16 cellular contexts compared by ENCODE assay signal in the genomic region with DNA sequence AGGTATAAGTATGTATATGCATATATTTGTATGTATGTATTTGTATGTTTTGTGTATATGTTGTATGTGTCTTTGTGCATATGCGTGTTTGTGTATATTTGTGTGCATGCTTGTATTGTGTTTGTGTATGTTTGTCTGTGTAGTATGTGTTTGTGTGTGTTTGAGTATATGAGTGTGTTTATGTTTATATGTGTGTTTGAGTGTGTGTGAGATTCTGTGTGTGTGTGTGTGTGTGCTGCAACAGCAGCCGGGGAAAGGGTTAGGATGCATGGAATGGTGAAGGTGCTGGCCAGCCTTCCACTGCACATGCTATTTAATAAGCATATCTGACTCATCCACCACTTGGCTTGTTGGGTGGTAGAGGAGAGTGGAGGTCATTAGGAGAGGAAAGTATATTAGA. TPM values are rescaled to one million over a fixed set of nuclear protein-coding genes. Genes with fewer than 3 reads are reported as not detected.
DNase-seq lines count a peak whose midpoint lies in the region; ATAC-seq and TF ChIP-seq lines count a peak whose summit lies in the region.
"Had no signal": no experiment of that assay in that cellular context is flagged by ENCODE, and none has a peak within 500 bp of the region (broad histone marks: within the 10 kb centered on the region; RNA-seq: fewer than 3 reads in every experiment).

No MANE protein-coding gene starts in this region.

- peaks cover 0 to 7% (median 0%) of the 10 kb centered on the region in 9 donors for H3K27me3 ChIP-seq in heart left ventricle
- H3K27me3 ChIP-seq in fibroblast of lung (ENCODE audit: control insufficient read depth, insufficient read depth, low read length): no peaks in the 10 kb centered on the region
- H3K27me3 ChIP-seq: adrenal gland had no signal

- H3K36me3 ChIP-seq in heart left ventricle (no peaks in the 10 kb centered on the region), fibroblast of lung (ENCODE audit: control insufficient read depth, insufficient read depth, low read length) (no peaks in the 10 kb centered on the region)
- H3K36me3 ChIP-seq: adrenal gland, HAP-1 had no signal

- DNase-seq in heart left ventricle (no peak), Right ventricle myocardium superior (no peak), RWPE1 (ENCODE audit: low spot score) (peak; percentile 53), fibroblast of lung (ENCODE audit: low read depth in 2 of 2) (peak; percentile 55 to 62), substantia nigra (lab: John Stamatoyannopoulos, UW) (no peak), omental fat pad (ENCODE audit: low spot score) (no peak), NCI-H2081 (lab: John Stamatoyannopoulos, UW) (no peak)
- DNase-seq: adrenal gland, COR-L47, NCI-H2081 treated with DMSO at 0.1 percent for 48 hours, NCI-H82 had no signal

- CTCF ChIA-PET in RWPE1 (lab: Yijun Ruan, JAX): interaction anchor here (0.6 kb wide), 1 partner anchor 328 kb away, joined by 5 read pairs; no protein-coding TSS in a partner anchor

- TF ChIP-seq CTCF in heart left ventricle (IDR thresholded peaks at IDR 0.05) (no peak), RWPE1 (conservative IDR thresholded peaks at IDR 0.05; ENCODE audit: low read depth) (no peak), fibroblast of lung (conservative IDR thresholded peaks at IDR 0.05 in 1 of 2, IDR thresholded peaks at IDR 0.05 in 1 of 2; ENCODE audit: low read depth in 1 of 2, low read length in 2 of 2) (no peak), omental fat pad (IDR thresholded peaks at IDR 0.05) (no peak)

- no peak overlapping the region for H3K4me3 ChIP-seq in heart left ventricle
- H3K4me3 ChIP-seq in fibroblast of lung (replicated peaks in 1 of 4; ENCODE audit: control extremely low read depth in 1 of 4, insufficient read depth in 1 of 4, low read depth in 3 of 4, low read length in 4 of 4): no peak overlapping the region
- H3K4me3 ChIP-seq: adrenal gland, HAP-1 had no signal

- H4K20me1 ChIP-seq in fibroblast of lung (ENCODE audit: control insufficient read depth, extremely low read depth, insufficient read depth, low read length): no peaks in the 10 kb centered on the region

- H3K4me1 ChIP-seq in heart left ventricle: peaks cover 4 to 31% (median 11%) of the 10 kb centered on the region in 12 donors
- no peaks in the 10 kb centered on the region for H3K4me1 ChIP-seq in fibroblast of lung (ENCODE audit: control insufficient read depth, extremely low read depth, insufficient read depth, low read length)

- no peaks in the 10 kb centered on the region for H3K9me3 ChIP-seq in heart left ventricle
- H3K9me3 ChIP-seq in fibroblast of lung (ENCODE audit: control insufficient read depth, insufficient read depth, low read depth, low read length): no peaks in the 10 kb centered on the region
- H3K9me3 ChIP-seq: adrenal gland, HAP-1 had no signal

- TF ChIP-seq POLR2A in heart left ventricle (IDR thresholded peaks at IDR 0.05): no peak

- ATAC-seq in heart left ventricle (peak in 3 of 4 donors; percentile 42 to 56 (median 51)), Right ventricle myocardium superior (ENCODE audit: poor library complexity) (no peak), omental fat pad (ENCODE audit: low FRiP score) (no peak), HG03469 (IDR thresholded peaks at IDR 0.05; ENCODE audit: unreplicated experiment) (no peak)
- ATAC-seq: activated T-helper 17 cell treated with anti-CD3 and anti-CD28 coated beads, Interleukin-2, amount 50 U/mL, for 72 hours; natural killer cell treated with Interleukin-12 subunit alpha and Interleukin-12 subunit beta and Interleukin-15 and Interleukin-18, amount 100 ng/mL, for 72 hours; WTC11 had no signal

- H3K27ac ChIP-seq in heart left ventricle (no peak overlapping the region), RWPE1 (no peak overlapping the region), fibroblast of lung (ENCODE audit: insufficient read depth, low read length) (no peak overlapping the region), substantia nigra (ENCODE audit: low read depth, low read length, poor library complexity, severe bottlenecking) (peak overlapping the region; percentile 60)

- intact Hi-C loops in heart left ventricle (cut with DNase I) (loop anchor here in 3 of 10 donors (10.0 kb wide), 3 partner anchors 70 to 530 kb away; no protein-coding TSS in a partner anchor), Right ventricle myocardium superior (cut with DNase I) (loop anchor here (10.0 kb wide), 1 partner anchor 560 kb away; no protein-coding TSS in a partner anchor)

- H3K79me2 ChIP-seq in fibroblast of lung (ENCODE audit: control insufficient read depth, insufficient read depth, low read length): no peaks in the 10 kb centered on the region

- 69 to 83% (median 77%) methylated on average over 2 of the region's 2 CpGs for WGBS in heart left ventricle, 4 donors

- no peak overlapping the region for H3K9ac ChIP-seq in fibroblast of lung (ENCODE audit: insufficient read depth, low read length)

- POLR2A ChIA-PET in RWPE1 (lab: Yijun Ruan, JAX; ENCODE audit: low non-redundant PET): no interaction called here

- H2AFZ ChIP-seq in fibroblast of lung (ENCODE audit: low read length): no peak overlapping the region

- H3K4me2 ChIP-seq in fibroblast of lung (ENCODE audit: extremely low read depth, insufficient read depth, low read length): no peak overlapping the region

RNA-seq across cellular contexts. Expression of gene RAB4A, which starts 46.6 kb away (rescaled TPM):
- 100 to 1,000 TPM in 5 of 9 donors, 10 to 100 TPM in 4; 33.6 to 159 (median 121) TPM for total RNA-seq in heart left ventricle
- 10 to 100 TPM; 27.6 to 65.7 TPM for polyA plus RNA-seq in heart left ventricle
- total RNA-seq in Right ventricle myocardium superior: 103 TPM
- 15.7 and 26.7 TPM in 2 replicates for total RNA-seq in fibroblast of lung
- polyA plus RNA-seq in fibroblast of lung: 31.5 and 32.3 TPM in 2 replicates
- 34.9 and 37.8 TPM in 2 replicates for polyA plus RNA-seq in fibroblast of lung (2012)
- 2.0 and 6.2 TPM in 2 replicates for polyA minus RNA-seq in fibroblast of lung (ENCODE audit: low replicate concordance)
- total RNA-seq in omental fat pad: 10 to 100 TPM; 20.5 to 30.9 (median 30.0) TPM

Comparison
In these comparisons a context has a peak if more than half of its experiments do, and no peak if none do; other contexts are left out.
1. ATAC-seq: peak in heart left ventricle (3 of 4); none in Right ventricle myocardium superior (single experiment), omental fat pad (single experiment) and HG03469 (single experiment).
2. DNase-seq: peak in RWPE1 (single experiment) and fibroblast of lung (2 of 2); none in heart left ventricle (0 of 5), Right ventricle myocardium superior (single experiment), substantia nigra (0 of 49), omental fat pad (single experiment) and NCI-H2081 (0 of 2).